In genomic region chr3:142993958-142994442, GRCh38 we compare ENCODE assay signal across 9 cellular contexts. TPM values are rescaled to one million over a fixed set of nuclear protein-coding genes. Genes with fewer than 3 reads are reported as not detected.
DNase-seq lines count a peak whose midpoint lies in the region; ATAC-seq, FAIRE-seq and TF ChIP-seq lines count a peak whose summit lies in the region.
"Had no signal": no experiment of that assay in that cellular context is flagged by ENCODE, and none has a peak within 500 bp of the region (broad histone marks: within the 10 kb centered on the region; RNA-seq: fewer than 3 reads in every experiment).

No MANE protein-coding gene starts in this region.

- H3K36me3 Mint-ChIP-seq in memory B cell: no peaks in the 10 kb centered on the region

- ATAC-seq in HG03280 (IDR thresholded peaks at IDR 0.05; ENCODE audit: unreplicated experiment) (peak; percentile 62), memory B cell (ENCODE audit: low read depth) (peak; percentile 78)

- peak; percentile 85 for FAIRE-seq in A204.1 (lab: Jason Lieb, UNC)

- no peaks in the 10 kb centered on the region for H3K27me3 Mint-ChIP-seq in memory B cell

- no peak overlapping the region for H3K27ac Mint-ChIP-seq in memory B cell

- TF ChIP-seq CTCF in GM13977 (IDR thresholded peaks at IDR 0.05; ENCODE audit: extremely low read depth, insufficient read depth, missing control alignments): peak; percentile 75

- in situ Hi-C loops in GM13977 (cut with MboI; ENCODE audit: low pct_unique_long_range_greater_than_20kb, low sequenced_read_pairs, unreplicated experiment): loop anchor here (10.0 to 25.0 kb wide), 2 partner anchors 169 to 407 kb away; partner anchors contain the start of genes ATR and PLS1

- no peaks in the 10 kb centered on the region for H3K9me3 Mint-ChIP-seq in memory B cell

- H3K4me1 Mint-ChIP-seq in memory B cell: peaks cover 6% of the 10 kb centered on the region

- no peak overlapping the region for H3K4me3 Mint-ChIP-seq in memory B cell

- DNase-seq in GM13977 (ENCODE audit: low spot score) (peak; percentile 75), NCI-H345 (lab: John Stamatoyannopoulos, UW) (peak; percentile 47), dermis blood vessel endothelial cell (peak; percentile 83), memory B cell (ENCODE audit: low spot score in 2 of 2) (peak; percentile 45 to 54)
- peak; percentile 36 to 40 for DNase-seq in activated CD4-positive, alpha-beta T cell treated with anti-CD3 and anti-CD28 coated beads for 24 hours (ENCODE audit: low read depth in 2 of 2)
- peak; percentile 69 for DNase-seq in stimulated activated CD8-positive, alpha-beta memory T cell treated with anti-CD3 and anti-CD28 coated beads, Interleukin-4, amount 100 ng/mL, for 48 hours

RNA-seq across cellular contexts. Expression of gene U2SURP, which starts 7.4 kb away (rescaled TPM):
- 52.8 and 57.8 TPM in 2 replicates for total RNA-seq in dermis blood vessel endothelial cell

RNA-seq across cellular contexts. Expression of gene PAQR9, which starts 30.5 kb away (rescaled TPM):
- not detected in 2 replicates for total RNA-seq in dermis blood vessel endothelial cell
- total RNA-seq: lower leg skin had no signal

Comparison
In these comparisons a context has a peak if more than half of its experiments do, and no peak if none do; other contexts are left out.
1. Peak in every context shown above with its lines: DNase-seq and ATAC-seq.